In genomic region chr13:110574161-110574560, GRCh38 we compare ENCODE assay signal across 1 cellular context.
TF ChIP-seq lines count a peak whose summit lies in the region.

No MANE protein-coding gene starts in this region.

TF ChIP-seq in GM23338, 12 proteins besides CTCF, POLR2A, EP300 and RAD21:
- TF ChIP-seq ZNF331 (CRISPR knock-in tag; IDR thresholded peaks at IDR 0.05; ENCODE audit: low read depth) (no peak), EZH2phosphoT487 (IDR thresholded peaks at IDR 0.05; ENCODE audit: unreplicated experiment) (no peak), JUNB (IDR thresholded peaks at IDR 0.05; ENCODE audit: unreplicated experiment) (no peak), EZH2 (IDR thresholded peaks at IDR 0.05; ENCODE audit: low read depth, unreplicated experiment) (no peak), NANOG (IDR thresholded peaks at IDR 0.05; ENCODE audit: borderline replicate concordance) (no peak), ZNF114 (CRISPR knock-in tag; IDR thresholded peaks at IDR 0.05) (no peak), POLR2AphosphoS5 (IDR thresholded peaks at IDR 0.05; ENCODE audit: low read depth) (no peak), ETS1 (IDR thresholded peaks at IDR 0.05) (no peak), STAT1 (IDR thresholded peaks at IDR 0.05; ENCODE audit: unreplicated experiment) (no peak), ZNF462 (CRISPR knock-in tag; IDR thresholded peaks at IDR 0.05) (no peak), CREB1 (CRISPR knock-in tag; IDR thresholded peaks at IDR 0.05; ENCODE audit: low read depth) (no peak), REST (IDR thresholded peaks at IDR 0.05; ENCODE audit: unreplicated experiment) (no peak)
